Comparison of ENCODE assay signal across 11 cellular contexts in genomic region chr11:9838961-9839360, GRCh38.
DNase-seq lines count a peak whose midpoint lies in the region; ATAC-seq, FAIRE-seq and TF ChIP-seq lines count a peak whose summit lies in the region.
"Had no signal": no experiment of that assay in that cellular context is flagged by ENCODE, and none has a peak within 500 bp of the region (broad histone marks: within the 10 kb centered on the region; RNA-seq: fewer than 3 reads in every experiment).

No MANE protein-coding gene starts in this region.

- H3K4me3 ChIP-seq in bronchial epithelial cell (ENCODE audit: low read depth, low read length) (no peak overlapping the region), coronary artery (no peak overlapping the region)

- no peak for FAIRE-seq in bronchial epithelial cell (lab: Jason Lieb, UNC)

- no peaks in the 10 kb centered on the region for H3K27me3 ChIP-seq in bronchial epithelial cell (ENCODE audit: control insufficient read depth, insufficient read depth, low read length)

- POLR2A ChIA-PET in activated CD4-positive, alpha-beta memory T cell treated with anti-CD3 and anti-CD28 coated beads, Interleukin-2, amount 10 ng/mL, durations not matched to agents 7 days and 5 days (lab: Charles Lee), result no interaction called here

- H3K9me3 Mint-ChIP-seq in activated CD4-positive, alpha-beta memory T cell treated with anti-CD3 and anti-CD28 coated beads, Interleukin-2, amount 10 ng/mL, durations not matched to agents 7 days and 5 days, result peaks cover 3% of the 10 kb centered on the region

- peaks cover 3% of the 10 kb centered on the region for H3K27me3 Mint-ChIP-seq in activated CD4-positive, alpha-beta memory T cell treated with anti-CD3 and anti-CD28 coated beads, Interleukin-2, amount 10 ng/mL, durations not matched to agents 7 days and 5 days

- CTCF ChIA-PET in activated CD4-positive, alpha-beta memory T cell treated with anti-CD3 and anti-CD28 coated beads, Interleukin-2, amount 10 ng/mL, durations not matched to agents 7 days and 5 days (lab: Charles Lee), result interaction anchor here (1.1 to 1.4 kb wide), 2 partner anchors 21 to 134 kb away, joined by 3 to 4 read pairs; no protein-coding TSS in a partner anchor

- peaks cover under 1% of the 10 kb centered on the region for H3K36me3 ChIP-seq in bronchial epithelial cell (ENCODE audit: control insufficient read depth, insufficient read depth, low read length)

- no peak overlapping the region for H3K4me3 Mint-ChIP-seq in activated CD4-positive, alpha-beta memory T cell treated with anti-CD3 and anti-CD28 coated beads, Interleukin-2, amount 10 ng/mL, durations not matched to agents 7 days and 5 days

- peak; percentile 72 for ATAC-seq in GM21360 (IDR thresholded peaks at IDR 0.05; ENCODE audit: unreplicated experiment)
- peak; percentile 72 for ATAC-seq in HG03342 (IDR thresholded peaks at IDR 0.05; ENCODE audit: unreplicated experiment)

- H3K27ac ChIP-seq in coronary artery, result no peak overlapping the region

- H3K4me1 Mint-ChIP-seq in activated CD4-positive, alpha-beta memory T cell treated with anti-CD3 and anti-CD28 coated beads, Interleukin-2, amount 10 ng/mL, durations not matched to agents 7 days and 5 days, result peaks cover 38% of the 10 kb centered on the region

- peaks cover 20% of the 10 kb centered on the region for H3K36me3 Mint-ChIP-seq in activated CD4-positive, alpha-beta memory T cell treated with anti-CD3 and anti-CD28 coated beads, Interleukin-2, amount 10 ng/mL, durations not matched to agents 7 days and 5 days (ENCODE audit: low read depth)

- TF ChIP-seq CTCF in bronchial epithelial cell (IDR thresholded peaks at IDR 0.05; ENCODE audit: insufficient read depth, low read length, severe bottlenecking), result no peak
- no peak for TF ChIP-seq CTCF in coronary artery (IDR thresholded peaks at IDR 0.05)

- H3K27ac Mint-ChIP-seq in activated CD4-positive, alpha-beta memory T cell treated with anti-CD3 and anti-CD28 coated beads, Interleukin-2, amount 10 ng/mL, durations not matched to agents 7 days and 5 days, result no peak overlapping the region

- DNase-seq in ELR (ENCODE audit: low read depth) (peak; percentile 84), bronchial epithelial cell (ENCODE audit: low read depth) (peak; percentile 61), DMS153 treated with DMSO at 0.1 percent for 48 hours (lab: John Stamatoyannopoulos, UW; ENCODE audit: unreplicated experiment) (no peak), Kasumi-1 (lab: John Stamatoyannopoulos, UW) (no peak), coronary artery (ENCODE audit: low spot score) (no peak)
- no peak for DNase-seq in activated CD4-positive, alpha-beta memory T cell treated with anti-CD3 and anti-CD28 coated beads, Interleukin-2, amount 10 ng/mL, durations not matched to agents 7 days and 5 days
- DNase-seq: Calu3; SK-N-SH; stimulated activated CD4-positive, alpha-beta T cell treated with anti-CD3 and anti-CD28 coated beads, Interleukin-4, amount 100 ng/mL, for 24 hours had no signal

Comparison
In these comparisons a context has a peak if more than half of its experiments do, and no peak if none do; other contexts are left out.
1. DNase-seq: peak in ELR (single experiment) and bronchial epithelial cell (single experiment); none in DMS153 treated with DMSO at 0.1 percent for 48 hours (single experiment), Kasumi-1 (0 of 2), activated CD4-positive, alpha-beta memory T cell treated with anti-CD3 and anti-CD28 coated beads, Interleukin-2, amount 10 ng/mL, durations not matched to agents 7 days and 5 days (single experiment) and coronary artery (single experiment).